20 cellular contexts compared by ENCODE assay signal in genomic region chr20:63748356-63749270, GRCh38. TPM values are rescaled to one million over a fixed set of nuclear protein-coding genes. Genes with fewer than 3 reads are reported as not detected.
A peak's percentile ranks its signal among the peaks of the same experiment; 100 is the strongest.
DNase-seq lines count a peak whose midpoint lies in the region; ATAC-seq, FAIRE-seq and TF ChIP-seq lines count a peak whose summit lies in the region.
"Had no signal": no experiment of that assay in that cellular context is flagged by ENCODE, and none has a peak within 500 bp of the region (broad histone marks: within the 10 kb centered on the region; RNA-seq: fewer than 3 reads in every experiment).

No MANE protein-coding gene starts in this region.

- H3K4me1 ChIP-seq in K562 (replicated peaks in 1 of 2; ENCODE audit: control insufficient read depth in 2 of 2, insufficient read depth in 2 of 2, low read length in 2 of 2), result peaks cover 9 to 70% of the 10 kb centered on the region in 2 experiments
- no peaks in the 10 kb centered on the region for H3K4me1 ChIP-seq in neural progenitor cell
- no peaks in the 10 kb centered on the region for H3K4me1 ChIP-seq in A673 (ENCODE audit: insufficient read depth, low read length, poor library complexity, severe bottlenecking)
- H3K4me1 ChIP-seq: A549, Peyer's patch, prostate gland had no signal

- H3K9me3 Mint-ChIP-seq in activated CD4-positive, alpha-beta T cell treated with anti-CD3 and anti-CD28 coated beads for 36 hours (ENCODE audit: low read depth), result no peaks in the 10 kb centered on the region
- H3K9me3 Mint-ChIP-seq in neural progenitor cell, result no peaks in the 10 kb centered on the region
- H3K9me3 Mint-ChIP-seq: activated CD4-positive, alpha-beta memory T cell treated with anti-CD3 and anti-CD28 coated beads for 36 hours; CD4-positive, alpha-beta memory T cell had no signal

- 77% methylated on average over 23 of the region's 24 CpGs for WGBS in K562 (ENCODE audit: insufficient coverage, low coverage, missing lambda C conversion rate)

- peaks cover 20% of the 10 kb centered on the region for H3K4me1 Mint-ChIP-seq in activated CD4-positive, alpha-beta T cell treated with anti-CD3 and anti-CD28 coated beads for 36 hours
- peaks cover 12% of the 10 kb centered on the region for H3K4me1 Mint-ChIP-seq in neural progenitor cell

- H3K27ac Mint-ChIP-seq in activated CD4-positive, alpha-beta T cell treated with anti-CD3 and anti-CD28 coated beads for 36 hours, result peak overlapping the region; percentile 34
- peak overlapping the region; percentile 41 for H3K27ac Mint-ChIP-seq in neural progenitor cell
- H3K27ac Mint-ChIP-seq: activated CD4-positive, alpha-beta memory T cell treated with anti-CD3 and anti-CD28 coated beads for 36 hours had no signal

- no peak for TF ChIP-seq EP300 in K562 (IDR thresholded peaks at IDR 0.05; ENCODE audit: low read length)

- no peak for ATAC-seq in activated CD4-positive, alpha-beta T cell treated with anti-CD3 and anti-CD28 coated beads for 36 hours
- ATAC-seq in K562, result no peak

- no peak overlapping the region for H3K4me3 ChIP-seq in K562
- no peak overlapping the region for H3K4me3 ChIP-seq in neural progenitor cell
- H3K4me3 ChIP-seq in A673 (ENCODE audit: low read depth, low read length, poor library complexity, severe bottlenecking), result no peak overlapping the region
- H3K4me3 ChIP-seq: A549, lung, Peyer's patch, prostate gland had no signal

- no peaks in the 10 kb centered on the region for H3K9me1 ChIP-seq in K562 (ENCODE audit: control insufficient read depth, insufficient read depth, low read length)

- TF ChIP-seq POLR2A in K562 (conservative IDR thresholded peaks at IDR 0.05), result no peak

- POLR2A ChIA-PET in activated CD4-positive, alpha-beta T cell treated with anti-CD3 and anti-CD28 coated beads for 36 hours (lab: Charles Lee), result no interaction called here
- POLR2A ChIA-PET in K562 (lab: Yijun Ruan, JAX) (no interaction called here), A673 (lab: Charles Lee; ENCODE audit: low non-redundant PET) (no interaction called here)

- H4K20me1 ChIP-seq in K562 (replicated peaks; ENCODE audit: control insufficient read depth, insufficient read depth, low read length) (no peaks in the 10 kb centered on the region), neural progenitor cell (ENCODE audit: low read depth) (no peaks in the 10 kb centered on the region)

- no peak overlapping the region for H3K4me2 ChIP-seq in K562 (ENCODE audit: insufficient read depth, low read length)
- no peak overlapping the region for H3K4me2 ChIP-seq in neural progenitor cell
- H3K4me2 ChIP-seq: A549 had no signal

- BruUV-seq in K562 (replicated peaks; lab: Mats Ljungman, UMichigan) (no TSS peak), A673 (replicated peaks; lab: Mats Ljungman, UMichigan) (no TSS peak)

- no peak overlapping the region for H3K4me3 Mint-ChIP-seq in activated CD4-positive, alpha-beta T cell treated with anti-CD3 and anti-CD28 coated beads for 36 hours
- no peak overlapping the region for H3K4me3 Mint-ChIP-seq in neural progenitor cell
- H3K4me3 Mint-ChIP-seq: activated CD4-positive, alpha-beta memory T cell treated with anti-CD3 and anti-CD28 coated beads for 36 hours had no signal

- FAIRE-seq in K562 (lab: Jason Lieb, UNC), result no peak
- FAIRE-seq: A549, bronchial epithelial cell, small intestine had no signal

- no peak for TF ChIP-seq CTCF in K562 (IDR thresholded peaks at IDR 0.05 in 2 of 3, conservative IDR thresholded peaks at IDR 0.05 in 1 of 3; ENCODE audit: insufficient read depth in 2 of 3, low read depth in 1 of 3, low read length in 3 of 3)
- no peak for TF ChIP-seq CTCF in neural progenitor cell (IDR thresholded peaks at IDR 0.05)
- TF ChIP-seq CTCF in A673 (conservative IDR thresholded peaks at IDR 0.05; ENCODE audit: low read depth, low read length), result no peak

- CTCF ChIA-PET in activated CD4-positive, alpha-beta T cell treated with anti-CD3 and anti-CD28 coated beads for 36 hours (lab: Charles Lee), result interaction anchor here (0.8 kb wide), 1 partner anchor 21 kb away, joined by 3 read pairs; no protein-coding TSS in a partner anchor
- CTCF ChIA-PET in K562 (lab: Yijun Ruan, JAX; ENCODE audit: low intra/inter-chr PET ratio) (no interaction called here), A673 (lab: Charles Lee) (no interaction called here)

- TF ChIP-seq RAD21 in K562 (CRISPR knock-in tag; conservative IDR thresholded peaks at IDR 0.05 in 1 of 2, IDR thresholded peaks at IDR 0.05 in 1 of 2), result no peak

- H3K36me3 Mint-ChIP-seq in activated CD4-positive, alpha-beta T cell treated with anti-CD3 and anti-CD28 coated beads for 36 hours (ENCODE audit: low read depth), result peaks cover 2% of the 10 kb centered on the region
- H3K36me3 Mint-ChIP-seq in neural progenitor cell, result peaks cover 4% of the 10 kb centered on the region
- H3K36me3 Mint-ChIP-seq: activated CD4-positive, alpha-beta memory T cell treated with anti-CD3 and anti-CD28 coated beads for 36 hours had no signal

- H3K27me3 Mint-ChIP-seq in activated CD4-positive, alpha-beta T cell treated with anti-CD3 and anti-CD28 coated beads for 36 hours, result no peaks in the 10 kb centered on the region
- peaks cover 8% of the 10 kb centered on the region for H3K27me3 Mint-ChIP-seq in neural progenitor cell (ENCODE audit: insufficient read depth, low read depth)
- H3K27me3 Mint-ChIP-seq: activated CD4-positive, alpha-beta memory T cell treated with anti-CD3 and anti-CD28 coated beads for 36 hours; CD4-positive, alpha-beta memory T cell had no signal

- H3F3A ChIP-seq in neural progenitor cell (ENCODE audit: low read depth), result peaks cover 6% of the 10 kb centered on the region

- H3K27me3 ChIP-seq in K562 (ENCODE audit: control insufficient read depth in 2 of 2, insufficient read depth in 2 of 2, low read length in 2 of 2) (no peaks in the 10 kb centered on the region), neural progenitor cell (no peaks in the 10 kb centered on the region), A673 (replicated peaks; ENCODE audit: insufficient read depth, low read depth, low read length, poor library complexity) (no peaks in the 10 kb centered on the region)
- H3K27me3 ChIP-seq: Peyer's patch had no signal

- no peak overlapping the region for H2AFZ ChIP-seq in K562 (ENCODE audit: low read depth, low read length)
- H2AFZ ChIP-seq in neural progenitor cell (replicated peaks), result no peak overlapping the region

- no peaks in the 10 kb centered on the region for H3K79me2 ChIP-seq in K562 (ENCODE audit: control insufficient read depth, insufficient read depth, low read length)
- no peaks in the 10 kb centered on the region for H3K79me2 ChIP-seq in neural progenitor cell (ENCODE audit: low read depth)

- H3K36me3 ChIP-seq in K562 (ENCODE audit: control insufficient read depth, insufficient read depth, low read length), result peaks cover 4% of the 10 kb centered on the region; the same call in 1 of the 3 replicates
- H3K36me3 ChIP-seq in neural progenitor cell, result no peaks in the 10 kb centered on the region
- H3K36me3 ChIP-seq in A673 (ENCODE audit: insufficient read depth, low read length, poor library complexity, severe bottlenecking), result peaks cover 4% of the 10 kb centered on the region
- H3K36me3 ChIP-seq: prostate gland had no signal

- intact Hi-C loops in activated CD4-positive, alpha-beta T cell treated with anti-CD3 and anti-CD28 coated beads for 36 hours (cut with DNase I, micrococcal nuclease), result no loop called here
- intact Hi-C loops in K562 (cut with micrococcal nuclease) (no loop called here), A673 (cut with micrococcal nuclease; ENCODE audit: unreplicated experiment) (no loop called here)

- in situ Hi-C loops in K562 (cut with MboI), result no loop called here

- no peak for DNase-seq in activated CD4-positive, alpha-beta T cell treated with anti-CD3 and anti-CD28 coated beads for 36 hours
- no peak for DNase-seq in activated CD4-positive, alpha-beta T cell treated with anti-CD3 and anti-CD28 coated beads, Interleukin-2, amount 50 U/mL, for 1 hour
- DNase-seq in D341Med (ENCODE audit: low spot score), result peak; percentile 29
- no peak for DNase-seq in K562 (ENCODE audit: extremely low read depth in 1 of 4, low spot score in 3 of 4)
- no peak for DNase-seq in neural progenitor cell (ENCODE audit: low spot score)
- no peak for DNase-seq in hepatic stellate cell (ENCODE audit: low spot score)
- no peak for DNase-seq in SW 1271 (lab: John Stamatoyannopoulos, UW)
- DNase-seq in A673 (ENCODE audit: low spot score), result no peak
- DNase-seq: activated CD4-positive, alpha-beta memory T cell treated with anti-CD3 and anti-CD28 coated beads for 36 hours; CD4-positive, alpha-beta memory T cell; effector CD4-positive, alpha-beta T cell; NCI-H187; NCI-H226; Peyer's patch; small intestine; stimulated activated CD4-positive, alpha-beta T cell treated with anti-CD3 and anti-CD28 coated beads, Interleukin-4, amount 100 ng/mL, for 4 hours had no signal

- H3K9ac ChIP-seq in K562 (ENCODE audit: insufficient read depth in 1 of 2, low read depth in 2 of 2, low read length in 2 of 2) (peak overlapping the region in 1 of 2 experiments; percentile 51; a peak in 2 of 4 replicates), neural progenitor cell (no peak overlapping the region)

- no peaks in the 10 kb centered on the region for H3K9me3 ChIP-seq in K562 (replicated peaks; ENCODE audit: control insufficient read depth, insufficient read depth, low read depth, low read length)
- no peaks in the 10 kb centered on the region for H3K9me3 ChIP-seq in neural progenitor cell (ENCODE audit: low read depth)
- H3K9me3 ChIP-seq in A673 (ENCODE audit: low read depth, low read length, poor library complexity, severe bottlenecking), result no peaks in the 10 kb centered on the region
- H3K9me3 ChIP-seq: A549, Peyer's patch, prostate gland had no signal

- no peak overlapping the region for H3K27ac ChIP-seq in K562 (ENCODE audit: extremely low read depth, low read depth, low read length)
- H3K27ac ChIP-seq in neural progenitor cell, result no peak overlapping the region
- no peak overlapping the region for H3K27ac ChIP-seq in A673 (ENCODE audit: low read depth, low read length, poor library complexity, severe bottlenecking)
- H3K27ac ChIP-seq: Peyer's patch, prostate gland had no signal

RNA-seq across cellular contexts. Expression of gene SLC2A4RG, which starts 9.0 kb away (rescaled TPM):
- total RNA-seq in activated CD4-positive, alpha-beta T cell treated with anti-CD3 and anti-CD28 coated beads for 36 hours, result 10 to 100 TPM; 30.9 to 34.9 TPM
- total RNA-seq in K562 (2011; cell fraction: chromatin; rRNA removed; ENCODE audit: low replicate concordance), result 22.0 and 60.9 TPM in 2 replicates
- total RNA-seq in K562 (2011; cell fraction: nucleolus; rRNA removed), result 104 and 105 TPM in 2 replicates
- 35.7 and 41.6 TPM in 2 replicates for total RNA-seq in K562 (2011; cell fraction: nucleoplasm; rRNA removed)
- total RNA-seq in K562 (2014; rRNA removed), result 62.7 and 92.2 TPM in 2 replicates
- 8.2 and 8.3 TPM in 2 replicates for total RNA-seq in K562 (2014; rRNA removed; fragmentation: Illumina TruSeq; extraction: Trizol)
- 26.5 and 28.3 TPM in 2 replicates for total RNA-seq in K562 (2015; rRNA removed; fragmentation: Illumina TruSeq; extraction: Trizol)
- total RNA-seq in K562 (2021), result 97.3 and 104 TPM in 2 replicates
- polyA plus RNA-seq in K562 (2011; rRNA removed), result 29.5 and 48.0 TPM in 2 replicates
- polyA plus RNA-seq in K562 (2011; cell fraction: cytosol; rRNA removed), result 27.4 and 73.4 TPM in 2 replicates
- 238 and 316 TPM in 2 replicates for polyA plus RNA-seq in K562 (2011; cell fraction: nucleus; rRNA removed)
- 65.5 and 70.1 TPM in 2 replicates for polyA plus RNA-seq in K562 (2012)
- 10.3 and 24.9 TPM in 2 replicates for polyA plus RNA-seq in K562 (2014; fragmentation: Illumina TruSeq; extraction: Trizol)
- polyA plus RNA-seq in K562 (2014; fragmentation: Nextera tagmentation; extraction: Ambion mirVana), result 1 to 10 TPM in 1 of 2 experiments, under 1 TPM in 1; 0.34 to 1.1 TPM
- 62.6 and 84.4 TPM in 2 replicates for polyA plus RNA-seq in K562 (2014; rRNA removed)
- 1.6 and 4.4 TPM in 2 replicates for polyA minus RNA-seq in K562 (2011; rRNA and poly(A)+ RNA removed)
- 14.8 and 20.6 TPM in 2 replicates for polyA minus RNA-seq in K562 (2011; cell fraction: cytosol; rRNA and poly(A)+ RNA removed)
- 47.3 and 53.0 TPM in 2 replicates for polyA minus RNA-seq in K562 (2011; cell fraction: nucleus; rRNA and poly(A)+ RNA removed)
- total RNA-seq in neural progenitor cell (ENCODE audit: low replicate concordance), result 12.0 and 58.0 TPM in 2 replicates
- total RNA-seq in A673 (2021), result 45.8 and 71.0 TPM in 2 replicates

RNA-seq across cellular contexts. Expression of gene LIME1, which starts 12.1 kb away (rescaled TPM):
- total RNA-seq in activated CD4-positive, alpha-beta T cell treated with anti-CD3 and anti-CD28 coated beads for 36 hours, result 10 to 100 TPM in 1 of 2 experiments, 1 to 10 TPM in 1; 7.3 to 10.2 TPM
- total RNA-seq in K562 (2011; cell fraction: chromatin; rRNA removed; ENCODE audit: low replicate concordance), result 6.7 and 27.9 TPM in 2 replicates
- 29.6 and 36.2 TPM in 2 replicates for total RNA-seq in K562 (2011; cell fraction: nucleolus; rRNA removed)
- total RNA-seq in K562 (2011; cell fraction: nucleoplasm; rRNA removed), result 12.0 and 12.1 TPM in 2 replicates
- total RNA-seq in K562 (2014; rRNA removed) (9.5 and 12.7 TPM in 2 replicates), K562 (2014; rRNA removed; fragmentation: Illumina TruSeq; extraction: Trizol) (0.11 and 0.32 TPM in 2 replicates), K562 (2015; rRNA removed; fragmentation: Illumina TruSeq; extraction: Trizol) (2.7 and 2.8 TPM in 2 replicates), K562 (2021) (9.3 and 10.2 TPM in 2 replicates), neural progenitor cell (ENCODE audit: low replicate concordance) (0.47 and 10.9 TPM in 2 replicates), A673 (2021) (15.1 and 16.3 TPM in 2 replicates)
- polyA plus RNA-seq in K562 (2011; rRNA removed) (1.5 and 3.9 TPM in 2 replicates), K562 (2014; fragmentation: Illumina TruSeq; extraction: Trizol) (0.83 and 2.3 TPM in 2 replicates), K562 (2014; fragmentation: Nextera tagmentation; extraction: Ambion mirVana) (not detected), K562 (2014; rRNA removed) (17.1 and 20.2 TPM in 2 replicates)
- polyA plus RNA-seq in K562 (2011; cell fraction: cytosol; rRNA removed), result 4.5 and 15.8 TPM in 2 replicates
- polyA plus RNA-seq in K562 (2011; cell fraction: nucleus; rRNA removed), result 37.1 and 90.0 TPM in 2 replicates
- polyA plus RNA-seq in K562 (2012), result 5.5 and 10.7 TPM in 2 replicates
- polyA minus RNA-seq in K562 (2011; rRNA and poly(A)+ RNA removed), result 0.06 and 0.25 TPM in 2 replicates
- polyA minus RNA-seq in K562 (2011; cell fraction: cytosol; rRNA and poly(A)+ RNA removed), result 1.2 and 1.5 TPM in 2 replicates
- 4.7 and 7.7 TPM in 2 replicates for polyA minus RNA-seq in K562 (2011; cell fraction: nucleus; rRNA and poly(A)+ RNA removed)

RNA-seq across cellular contexts. Expression of gene ZGPAT, which starts 40.8 kb away (rescaled TPM):
- total RNA-seq in activated CD4-positive, alpha-beta T cell treated with anti-CD3 and anti-CD28 coated beads for 36 hours, result 10 to 100 TPM; 15.3 to 21.9 TPM
- total RNA-seq in K562 (2011; cell fraction: chromatin; rRNA removed; ENCODE audit: low replicate concordance), result 20.3 and 73.7 TPM in 2 replicates
- total RNA-seq in K562 (2011; cell fraction: nucleolus; rRNA removed), result 43.4 and 48.4 TPM in 2 replicates
- 35.6 and 47.3 TPM in 2 replicates for total RNA-seq in K562 (2011; cell fraction: nucleoplasm; rRNA removed)
- total RNA-seq in K562 (2014; rRNA removed) (19.4 and 26.6 TPM in 2 replicates), K562 (2014; rRNA removed; fragmentation: Illumina TruSeq; extraction: Trizol) (2.2 and 2.4 TPM in 2 replicates), K562 (2015; rRNA removed; fragmentation: Illumina TruSeq; extraction: Trizol) (7.9 and 8.4 TPM in 2 replicates), K562 (2021) (22.5 and 25.4 TPM in 2 replicates), neural progenitor cell (ENCODE audit: low replicate concordance) (8.2 and 26.8 TPM in 2 replicates), A673 (2021) (28.2 and 28.3 TPM in 2 replicates)
- polyA plus RNA-seq in K562 (2011; rRNA removed) (7.4 and 10.7 TPM in 2 replicates), K562 (2014; fragmentation: Illumina TruSeq; extraction: Trizol) (5.6 and 10.9 TPM in 2 replicates), K562 (2014; fragmentation: Nextera tagmentation; extraction: Ambion mirVana) (under 1 TPM; 0.14 to 0.21 TPM), K562 (2014; rRNA removed) (24.1 and 27.7 TPM in 2 replicates)
- polyA plus RNA-seq in K562 (2011; cell fraction: cytosol; rRNA removed), result 6.2 and 15.4 TPM in 2 replicates
- 40.8 and 67.3 TPM in 2 replicates for polyA plus RNA-seq in K562 (2011; cell fraction: nucleus; rRNA removed)
- 14.8 and 18.0 TPM in 2 replicates for polyA plus RNA-seq in K562 (2012)
- polyA minus RNA-seq in K562 (2011; rRNA and poly(A)+ RNA removed), result 2.7 and 4.6 TPM in 2 replicates
- polyA minus RNA-seq in K562 (2011; cell fraction: cytosol; rRNA and poly(A)+ RNA removed), result 11.6 and 12.8 TPM in 2 replicates
- 9.8 and 11.2 TPM in 2 replicates for polyA minus RNA-seq in K562 (2011; cell fraction: nucleus; rRNA and poly(A)+ RNA removed)

RNA-seq across cellular contexts. Expression of gene ARFRP1, which starts 40.8 kb away (rescaled TPM):
- 10 to 100 TPM; 36.4 to 52.0 TPM for total RNA-seq in activated CD4-positive, alpha-beta T cell treated with anti-CD3 and anti-CD28 coated beads for 36 hours
- total RNA-seq in K562 (2011; cell fraction: chromatin; rRNA removed; ENCODE audit: low replicate concordance), result 98.6 and 222 TPM in 2 replicates
- 116 and 124 TPM in 2 replicates for total RNA-seq in K562 (2011; cell fraction: nucleolus; rRNA removed)
- total RNA-seq in K562 (2011; cell fraction: nucleoplasm; rRNA removed), result 75.6 and 81.5 TPM in 2 replicates
- total RNA-seq in K562 (2014; rRNA removed) (64.3 and 74.1 TPM in 2 replicates), K562 (2014; rRNA removed; fragmentation: Illumina TruSeq; extraction: Trizol) (16.1 and 19.1 TPM in 2 replicates), K562 (2015; rRNA removed; fragmentation: Illumina TruSeq; extraction: Trizol) (37.3 and 37.7 TPM in 2 replicates), K562 (2021) (64.0 and 78.9 TPM in 2 replicates), neural progenitor cell (ENCODE audit: low replicate concordance) (18.3 and 32.6 TPM in 2 replicates), A673 (2021) (38.9 and 41.1 TPM in 2 replicates)
- polyA plus RNA-seq in K562 (2011; rRNA removed) (37.5 and 39.5 TPM in 2 replicates), K562 (2014; fragmentation: Illumina TruSeq; extraction: Trizol) (20.0 and 36.3 TPM in 2 replicates), K562 (2014; fragmentation: Nextera tagmentation; extraction: Ambion mirVana) (1 to 10 TPM; 2.2 to 6.0 TPM), K562 (2014; rRNA removed) (66.9 and 70.5 TPM in 2 replicates)
- 52.0 and 57.8 TPM in 2 replicates for polyA plus RNA-seq in K562 (2011; cell fraction: cytosol; rRNA removed)
- polyA plus RNA-seq in K562 (2011; cell fraction: nucleus; rRNA removed), result 132 and 147 TPM in 2 replicates
- 44.1 and 48.2 TPM in 2 replicates for polyA plus RNA-seq in K562 (2012)
- polyA minus RNA-seq in K562 (2011; rRNA and poly(A)+ RNA removed), result 18.4 and 33.9 TPM in 2 replicates
- polyA minus RNA-seq in K562 (2011; cell fraction: cytosol; rRNA and poly(A)+ RNA removed), result 14.4 and 22.2 TPM in 2 replicates
- 46.2 and 62.4 TPM in 2 replicates for polyA minus RNA-seq in K562 (2011; cell fraction: nucleus; rRNA and poly(A)+ RNA removed)

RNA-seq across cellular contexts. Expression of gene TNFRSF6B, which starts 52.2 kb away (rescaled TPM):
- 1 to 10 TPM in 1 of 2 experiments, under 1 TPM in 1; 0.21 to 1.7 TPM for total RNA-seq in activated CD4-positive, alpha-beta T cell treated with anti-CD3 and anti-CD28 coated beads for 36 hours
- not detected in 2 replicates for total RNA-seq in K562 (2011; cell fraction: chromatin; rRNA removed; ENCODE audit: low replicate concordance)
- total RNA-seq in K562 (2011; cell fraction: nucleolus; rRNA removed), result 4.9 and 6.3 TPM in 2 replicates
- total RNA-seq in K562 (2011; cell fraction: nucleoplasm; rRNA removed), result not detected in 2 replicates
- total RNA-seq in K562 (2014; rRNA removed), result 0.32 and 3.8 TPM in 2 replicates
- total RNA-seq in K562 (2014; rRNA removed; fragmentation: Illumina TruSeq; extraction: Trizol), result not detected in 2 replicates
- 0.19 TPM in 1 of 2 replicates, not detected in the other for total RNA-seq in K562 (2015; rRNA removed; fragmentation: Illumina TruSeq; extraction: Trizol)
- total RNA-seq in K562 (2021), result not detected in 2 replicates
- 0.10 and 0.37 TPM in 2 replicates for polyA plus RNA-seq in K562 (2011; rRNA removed)
- polyA plus RNA-seq in K562 (2011; cell fraction: cytosol; rRNA removed), result 1.1 and 5.8 TPM in 2 replicates
- polyA plus RNA-seq in K562 (2011; cell fraction: nucleus; rRNA removed), result 1.4 and 13.8 TPM in 2 replicates
- polyA plus RNA-seq in K562 (2012), result 0.87 and 1.3 TPM in 2 replicates
- polyA plus RNA-seq in K562 (2014; fragmentation: Illumina TruSeq; extraction: Trizol), result not detected in 2 replicates
- polyA plus RNA-seq in K562 (2014; fragmentation: Nextera tagmentation; extraction: Ambion mirVana), result not detected
- 3.2 and 3.5 TPM in 2 replicates for polyA plus RNA-seq in K562 (2014; rRNA removed)
- polyA minus RNA-seq in K562 (2011; rRNA and poly(A)+ RNA removed), result not detected in 2 replicates
- not detected in 2 replicates for polyA minus RNA-seq in K562 (2011; cell fraction: cytosol; rRNA and poly(A)+ RNA removed)
- 1.2 TPM in 1 of 2 replicates, not detected in the other for polyA minus RNA-seq in K562 (2011; cell fraction: nucleus; rRNA and poly(A)+ RNA removed)
- 0.25 TPM in 1 of 2 replicates, not detected in the other for total RNA-seq in neural progenitor cell (ENCODE audit: low replicate concordance)
- not detected in 2 replicates for total RNA-seq in A673 (2021)
- total RNA-seq: activated CD4-positive, alpha-beta memory T cell treated with anti-CD3 and anti-CD28 coated beads for 36 hours; CD4-positive, alpha-beta memory T cell had no signal
- polyA plus RNA-seq: CD4-positive, alpha-beta memory T cell had no signal
